Comparison of ENCODE assay signal across 1 cellular context in the genomic region with DNA sequence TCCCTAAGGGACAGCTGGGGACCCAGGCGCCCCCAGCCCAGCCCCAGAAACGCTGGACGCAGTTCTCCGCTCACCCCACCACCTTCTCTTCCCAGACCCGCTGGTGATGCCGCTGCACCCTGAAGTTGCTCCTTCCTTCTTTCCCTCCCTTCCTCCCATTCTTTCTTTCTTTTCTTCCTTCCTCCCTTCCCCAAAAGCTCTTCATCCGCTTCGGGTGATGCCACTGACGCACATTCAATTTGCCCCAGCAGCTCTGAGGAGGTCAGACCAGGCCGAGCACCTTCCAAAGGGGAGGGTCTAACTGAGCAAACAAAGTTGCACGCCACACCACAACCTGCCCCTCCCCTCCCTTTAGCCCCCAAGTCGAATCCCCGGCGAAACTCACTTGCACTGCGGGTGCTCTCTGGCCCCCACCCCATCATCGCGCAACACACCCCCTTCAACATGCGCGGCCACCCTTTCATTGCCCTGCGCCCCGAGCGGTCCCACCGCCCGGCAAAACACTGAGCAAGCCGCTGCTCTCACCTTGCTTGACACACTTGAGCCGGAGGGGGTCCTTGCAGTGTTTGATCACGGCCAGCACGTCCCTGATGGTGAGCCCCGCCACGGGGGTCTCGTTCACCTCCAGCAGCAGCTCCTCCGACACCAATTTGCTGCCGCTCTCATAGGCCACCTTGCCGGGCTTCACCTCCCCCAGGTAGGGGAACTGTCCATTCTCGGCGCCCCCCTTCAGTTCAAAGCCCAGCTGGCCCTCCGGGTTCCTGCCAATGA.
TF ChIP-seq lines count a peak whose summit lies in the region.

No MANE protein-coding gene starts in this region.

TF ChIP-seq in HepG2, 621 proteins besides CTCF, POLR2A, EP300 and RAD21 (continued from another document and continues in another):
- TF ChIP-seq, protein P1, sequence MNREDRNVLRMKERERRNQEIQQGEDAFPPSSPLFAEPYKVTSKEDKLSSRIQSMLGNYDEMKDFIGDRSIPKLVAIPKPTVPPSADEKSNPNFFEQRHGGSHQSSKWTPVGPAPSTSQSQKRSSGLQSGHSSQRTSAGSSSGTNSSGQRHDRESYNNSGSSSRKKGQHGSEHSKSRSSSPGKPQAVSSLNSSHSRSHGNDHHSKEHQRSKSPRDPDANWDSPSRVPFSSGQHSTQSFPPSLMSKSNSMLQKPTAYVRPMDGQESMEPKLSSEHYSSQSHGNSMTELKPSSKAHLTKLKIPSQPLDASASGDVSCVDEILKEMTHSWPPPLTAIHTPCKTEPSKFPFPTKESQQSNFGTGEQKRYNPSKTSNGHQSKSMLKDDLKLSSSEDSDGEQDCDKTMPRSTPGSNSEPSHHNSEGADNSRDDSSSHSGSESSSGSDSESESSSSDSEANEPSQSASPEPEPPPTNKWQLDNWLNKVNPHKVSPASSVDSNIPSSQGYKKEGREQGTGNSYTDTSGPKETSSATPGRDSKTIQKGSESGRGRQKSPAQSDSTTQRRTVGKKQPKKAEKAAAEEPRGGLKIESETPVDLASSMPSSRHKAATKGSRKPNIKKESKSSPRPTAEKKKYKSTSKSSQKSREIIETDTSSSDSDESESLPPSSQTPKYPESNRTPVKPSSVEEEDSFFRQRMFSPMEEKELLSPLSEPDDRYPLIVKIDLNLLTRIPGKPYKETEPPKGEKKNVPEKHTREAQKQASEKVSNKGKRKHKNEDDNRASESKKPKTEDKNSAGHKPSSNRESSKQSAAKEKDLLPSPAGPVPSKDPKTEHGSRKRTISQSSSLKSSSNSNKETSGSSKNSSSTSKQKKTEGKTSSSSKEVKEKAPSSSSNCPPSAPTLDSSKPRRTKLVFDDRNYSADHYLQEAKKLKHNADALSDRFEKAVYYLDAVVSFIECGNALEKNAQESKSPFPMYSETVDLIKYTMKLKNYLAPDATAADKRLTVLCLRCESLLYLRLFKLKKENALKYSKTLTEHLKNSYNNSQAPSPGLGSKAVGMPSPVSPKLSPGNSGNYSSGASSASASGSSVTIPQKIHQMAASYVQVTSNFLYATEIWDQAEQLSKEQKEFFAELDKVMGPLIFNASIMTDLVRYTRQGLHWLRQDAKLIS (CRISPR knock-in tag; IDR thresholded peaks at IDR 0.05): no peak
- TF ChIP-seq KLF11 (CRISPR knock-in tag; IDR thresholded peaks at IDR 0.05): no peak
- no peak for TF ChIP-seq ZNF496 (CRISPR knock-in tag; IDR thresholded peaks at IDR 0.05; ENCODE audit: insufficient replicate concordance)
- no peak for TF ChIP-seq ZNF768 (CRISPR knock-in tag; IDR thresholded peaks at IDR 0.05)
- no peak for TF ChIP-seq ZFP36L2 (CRISPR knock-in tag; IDR thresholded peaks at IDR 0.05)
- no peak for TF ChIP-seq ZNF772 (CRISPR knock-in tag; IDR thresholded peaks at IDR 0.05)
- TF ChIP-seq HOXA5 (CRISPR knock-in tag; IDR thresholded peaks at IDR 0.05): no peak
- TF ChIP-seq MED8 (CRISPR knock-in tag; IDR thresholded peaks at IDR 0.05; ENCODE audit: insufficient replicate concordance): no peak
- peak; percentile 54 for TF ChIP-seq U2AF1 (optimal IDR thresholded peaks at IDR 0.05; ENCODE audit: low read depth, low read length)
- no peak for TF ChIP-seq PRMT3 (CRISPR knock-in tag; IDR thresholded peaks at IDR 0.05; ENCODE audit: borderline replicate concordance, low read depth)
- no peak for TF ChIP-seq RFX1 (IDR thresholded peaks at IDR 0.05)
- TF ChIP-seq, protein P2, sequence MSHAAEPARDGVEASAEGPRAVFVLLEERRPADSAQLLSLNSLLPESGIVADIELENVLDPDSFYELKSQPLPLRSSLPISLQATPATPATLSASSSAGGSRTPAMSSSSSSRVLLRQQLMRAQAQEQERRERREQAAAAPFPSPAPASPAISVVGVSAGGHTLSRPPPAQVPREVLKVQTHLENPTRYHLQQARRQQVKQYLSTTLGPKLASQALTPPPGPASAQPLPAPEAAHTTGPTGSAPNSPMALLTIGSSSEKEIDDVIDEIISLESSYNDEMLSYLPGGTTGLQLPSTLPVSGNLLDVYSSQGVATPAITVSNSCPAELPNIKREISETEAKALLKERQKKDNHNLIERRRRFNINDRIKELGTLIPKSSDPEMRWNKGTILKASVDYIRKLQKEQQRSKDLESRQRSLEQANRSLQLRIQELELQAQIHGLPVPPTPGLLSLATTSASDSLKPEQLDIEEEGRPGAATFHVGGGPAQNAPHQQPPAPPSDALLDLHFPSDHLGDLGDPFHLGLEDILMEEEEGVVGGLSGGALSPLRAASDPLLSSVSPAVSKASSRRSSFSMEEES (CRISPR knock-in tag; IDR thresholded peaks at IDR 0.05): no peak
- TF ChIP-seq, protein P3, sequence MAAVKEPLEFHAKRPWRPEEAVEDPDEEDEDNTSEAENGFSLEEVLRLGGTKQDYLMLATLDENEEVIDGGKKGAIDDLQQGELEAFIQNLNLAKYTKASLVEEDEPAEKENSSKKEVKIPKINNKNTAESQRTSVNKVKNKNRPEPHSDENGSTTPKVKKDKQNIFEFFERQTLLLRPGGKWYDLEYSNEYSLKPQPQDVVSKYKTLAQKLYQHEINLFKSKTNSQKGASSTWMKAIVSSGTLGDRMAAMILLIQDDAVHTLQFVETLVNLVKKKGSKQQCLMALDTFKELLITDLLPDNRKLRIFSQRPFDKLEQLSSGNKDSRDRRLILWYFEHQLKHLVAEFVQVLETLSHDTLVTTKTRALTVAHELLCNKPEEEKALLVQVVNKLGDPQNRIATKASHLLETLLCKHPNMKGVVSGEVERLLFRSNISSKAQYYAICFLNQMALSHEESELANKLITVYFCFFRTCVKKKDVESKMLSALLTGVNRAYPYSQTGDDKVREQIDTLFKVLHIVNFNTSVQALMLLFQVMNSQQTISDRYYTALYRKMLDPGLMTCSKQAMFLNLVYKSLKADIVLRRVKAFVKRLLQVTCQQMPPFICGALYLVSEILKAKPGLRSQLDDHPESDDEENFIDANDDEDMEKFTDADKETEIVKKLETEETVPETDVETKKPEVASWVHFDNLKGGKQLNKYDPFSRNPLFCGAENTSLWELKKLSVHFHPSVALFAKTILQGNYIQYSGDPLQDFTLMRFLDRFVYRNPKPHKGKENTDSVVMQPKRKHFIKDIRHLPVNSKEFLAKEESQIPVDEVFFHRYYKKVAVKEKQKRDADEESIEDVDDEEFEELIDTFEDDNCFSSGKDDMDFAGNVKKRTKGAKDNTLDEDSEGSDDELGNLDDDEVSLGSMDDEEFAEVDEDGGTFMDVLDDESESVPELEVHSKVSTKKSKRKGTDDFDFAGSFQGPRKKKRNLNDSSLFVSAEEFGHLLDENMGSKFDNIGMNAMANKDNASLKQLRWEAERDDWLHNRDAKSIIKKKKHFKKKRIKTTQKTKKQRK (IDR thresholded peaks at IDR 0.05; ENCODE audit: low read length): no peak
- peak; percentile 41; the same call in 1 of the 2 replicates for TF ChIP-seq DMAP1 (CRISPR knock-in tag; IDR thresholded peaks at IDR 0.05)
- TF ChIP-seq ZNF138 (CRISPR knock-in tag; IDR thresholded peaks at IDR 0.05; ENCODE audit: low read depth): no peak
- TF ChIP-seq YY1 (IDR thresholded peaks at IDR 0.05; ENCODE audit: insufficient read depth, insufficient replicate concordance, low read depth, low read length): no peak
- no peak for TF ChIP-seq ZNF776 (CRISPR knock-in tag; IDR thresholded peaks at IDR 0.05)
- peak; percentile 2 for TF ChIP-seq XRCC5 (optimal IDR thresholded peaks at IDR 0.05; ENCODE audit: low read length)
- peak; percentile 34 for TF ChIP-seq ZNF18 (CRISPR knock-in tag; IDR thresholded peaks at IDR 0.05; ENCODE audit: insufficient replicate concordance)
- no peak for TF ChIP-seq DPF2 (CRISPR knock-in tag; IDR thresholded peaks at IDR 0.05; ENCODE audit: borderline replicate concordance, low read depth)
- no peak for TF ChIP-seq ZSCAN30 (CRISPR knock-in tag; IDR thresholded peaks at IDR 0.05)
- TF ChIP-seq, protein P4, sequence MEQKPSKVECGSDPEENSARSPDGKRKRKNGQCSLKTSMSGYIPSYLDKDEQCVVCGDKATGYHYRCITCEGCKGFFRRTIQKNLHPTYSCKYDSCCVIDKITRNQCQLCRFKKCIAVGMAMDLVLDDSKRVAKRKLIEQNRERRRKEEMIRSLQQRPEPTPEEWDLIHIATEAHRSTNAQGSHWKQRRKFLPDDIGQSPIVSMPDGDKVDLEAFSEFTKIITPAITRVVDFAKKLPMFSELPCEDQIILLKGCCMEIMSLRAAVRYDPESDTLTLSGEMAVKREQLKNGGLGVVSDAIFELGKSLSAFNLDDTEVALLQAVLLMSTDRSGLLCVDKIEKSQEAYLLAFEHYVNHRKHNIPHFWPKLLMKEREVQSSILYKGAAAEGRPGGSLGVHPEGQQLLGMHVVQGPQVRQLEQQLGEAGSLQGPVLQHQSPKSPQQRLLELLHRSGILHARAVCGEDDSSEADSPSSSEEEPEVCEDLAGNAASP (CRISPR knock-in tag; IDR thresholded peaks at IDR 0.05; ENCODE audit: borderline replicate concordance): peak; percentile 70; the same call in 1 of the 2 replicates
- TF ChIP-seq, protein P5, sequence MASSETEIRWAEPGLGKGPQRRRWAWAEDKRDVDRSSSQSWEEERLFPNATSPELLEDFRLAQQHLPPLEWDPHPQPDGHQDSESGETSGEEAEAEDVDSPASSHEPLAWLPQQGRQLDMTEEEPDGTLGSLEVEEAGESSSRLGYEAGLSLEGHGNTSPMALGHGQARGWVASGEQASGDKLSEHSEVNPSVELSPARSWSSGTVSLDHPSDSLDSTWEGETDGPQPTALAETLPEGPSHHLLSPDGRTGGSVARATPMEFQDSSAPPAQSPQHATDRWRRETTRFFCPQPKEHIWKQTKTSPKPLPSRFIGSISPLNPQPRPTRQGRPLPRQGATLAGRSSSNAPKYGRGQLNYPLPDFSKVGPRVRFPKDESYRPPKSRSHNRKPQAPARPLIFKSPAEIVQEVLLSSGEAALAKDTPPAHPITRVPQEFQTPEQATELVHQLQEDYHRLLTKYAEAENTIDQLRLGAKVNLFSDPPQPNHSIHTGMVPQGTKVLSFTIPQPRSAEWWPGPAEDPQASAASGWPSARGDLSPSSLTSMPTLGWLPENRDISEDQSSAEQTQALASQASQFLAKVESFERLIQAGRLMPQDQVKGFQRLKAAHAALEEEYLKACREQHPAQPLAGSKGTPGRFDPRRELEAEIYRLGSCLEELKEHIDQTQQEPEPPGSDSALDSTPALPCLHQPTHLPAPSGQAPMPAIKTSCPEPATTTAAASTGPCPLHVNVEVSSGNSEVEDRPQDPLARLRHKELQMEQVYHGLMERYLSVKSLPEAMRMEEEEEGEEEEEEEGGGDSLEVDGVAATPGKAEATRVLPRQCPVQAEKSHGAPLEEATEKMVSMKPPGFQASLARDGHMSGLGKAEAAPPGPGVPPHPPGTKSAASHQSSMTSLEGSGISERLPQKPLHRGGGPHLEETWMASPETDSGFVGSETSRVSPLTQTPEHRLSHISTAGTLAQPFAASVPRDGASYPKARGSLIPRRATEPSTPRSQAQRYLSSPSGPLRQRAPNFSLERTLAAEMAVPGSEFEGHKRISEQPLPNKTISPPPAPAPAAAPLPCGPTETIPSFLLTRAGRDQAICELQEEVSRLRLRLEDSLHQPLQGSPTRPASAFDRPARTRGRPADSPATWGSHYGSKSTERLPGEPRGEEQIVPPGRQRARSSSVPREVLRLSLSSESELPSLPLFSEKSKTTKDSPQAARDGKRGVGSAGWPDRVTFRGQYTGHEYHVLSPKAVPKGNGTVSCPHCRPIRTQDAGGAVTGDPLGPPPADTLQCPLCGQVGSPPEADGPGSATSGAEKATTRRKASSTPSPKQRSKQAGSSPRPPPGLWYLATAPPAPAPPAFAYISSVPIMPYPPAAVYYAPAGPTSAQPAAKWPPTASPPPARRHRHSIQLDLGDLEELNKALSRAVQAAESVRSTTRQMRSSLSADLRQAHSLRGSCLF (CRISPR knock-in tag; IDR thresholded peaks at IDR 0.05; ENCODE audit: borderline replicate concordance): no peak
- TF ChIP-seq ZBTB21 (CRISPR knock-in tag; IDR thresholded peaks at IDR 0.05): no peak
- peak; percentile 33; the same call in 1 of the 2 replicates for TF ChIP-seq ZFY (CRISPR knock-in tag; IDR thresholded peaks at IDR 0.05)
- TF ChIP-seq JUND (CRISPR knock-in tag; IDR thresholded peaks at IDR 0.05): 0 out of 2 replicates have a peak, but pooled peaks have one; percentile 0
- TF ChIP-seq, protein P6, sequence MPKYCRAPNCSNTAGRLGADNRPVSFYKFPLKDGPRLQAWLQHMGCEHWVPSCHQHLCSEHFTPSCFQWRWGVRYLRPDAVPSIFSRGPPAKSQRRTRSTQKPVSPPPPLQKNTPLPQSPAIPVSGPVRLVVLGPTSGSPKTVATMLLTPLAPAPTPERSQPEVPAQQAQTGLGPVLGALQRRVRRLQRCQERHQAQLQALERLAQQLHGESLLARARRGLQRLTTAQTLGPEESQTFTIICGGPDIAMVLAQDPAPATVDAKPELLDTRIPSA (CRISPR knock-in tag; IDR thresholded peaks at IDR 0.05; ENCODE audit: borderline replicate concordance): no peak
- TF ChIP-seq SAFB2 (CRISPR knock-in tag; IDR thresholded peaks at IDR 0.05; ENCODE audit: borderline replicate concordance, low read depth): peak; percentile 94
- no peak for TF ChIP-seq NFIB (CRISPR knock-in tag; IDR thresholded peaks at IDR 0.05; ENCODE audit: borderline replicate concordance)
- no peak for TF ChIP-seq ADNP (CRISPR knock-in tag; IDR thresholded peaks at IDR 0.05)
- TF ChIP-seq FOXA3 (CRISPR knock-in tag; IDR thresholded peaks at IDR 0.05): no peak
- no peak for TF ChIP-seq HNRNPK (IDR thresholded peaks at IDR 0.05; ENCODE audit: low read depth, low read length, poor library complexity, severe bottlenecking)
- no peak for TF ChIP-seq ZNF543 (CRISPR knock-in tag; IDR thresholded peaks at IDR 0.05)
- TF ChIP-seq ZNF207 (IDR thresholded peaks at IDR 0.05; ENCODE audit: borderline replicate concordance): no peak
- TF ChIP-seq NCOR1 (IDR thresholded peaks at IDR 0.05; ENCODE audit: borderline replicate concordance, low read length): 0 out of 2 replicates have a peak, but pooled peaks have one; percentile 0
- TF ChIP-seq, protein P7, sequence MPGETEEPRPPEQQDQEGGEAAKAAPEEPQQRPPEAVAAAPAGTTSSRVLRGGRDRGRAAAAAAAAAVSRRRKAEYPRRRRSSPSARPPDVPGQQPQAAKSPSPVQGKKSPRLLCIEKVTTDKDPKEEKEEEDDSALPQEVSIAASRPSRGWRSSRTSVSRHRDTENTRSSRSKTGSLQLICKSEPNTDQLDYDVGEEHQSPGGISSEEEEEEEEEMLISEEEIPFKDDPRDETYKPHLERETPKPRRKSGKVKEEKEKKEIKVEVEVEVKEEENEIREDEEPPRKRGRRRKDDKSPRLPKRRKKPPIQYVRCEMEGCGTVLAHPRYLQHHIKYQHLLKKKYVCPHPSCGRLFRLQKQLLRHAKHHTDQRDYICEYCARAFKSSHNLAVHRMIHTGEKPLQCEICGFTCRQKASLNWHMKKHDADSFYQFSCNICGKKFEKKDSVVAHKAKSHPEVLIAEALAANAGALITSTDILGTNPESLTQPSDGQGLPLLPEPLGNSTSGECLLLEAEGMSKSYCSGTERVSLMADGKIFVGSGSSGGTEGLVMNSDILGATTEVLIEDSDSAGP (CRISPR knock-in tag; IDR thresholded peaks at IDR 0.05; ENCODE audit: borderline replicate concordance): peak; percentile 65; the same call in 1 of the 2 replicates
- TF ChIP-seq NBN (conservative IDR thresholded peaks at IDR 0.05): no peak
- peak; percentile 42; the same call in 1 of the 2 replicates for TF ChIP-seq HNRNPL (IDR thresholded peaks at IDR 0.05; ENCODE audit: low read depth, low read length)
- no peak for TF ChIP-seq FOXK1 (CRISPR knock-in tag; IDR thresholded peaks at IDR 0.05; ENCODE audit: borderline replicate concordance, low read depth)
